Comparison of ENCODE assay signal across 10 cellular contexts in the genomic region with DNA sequence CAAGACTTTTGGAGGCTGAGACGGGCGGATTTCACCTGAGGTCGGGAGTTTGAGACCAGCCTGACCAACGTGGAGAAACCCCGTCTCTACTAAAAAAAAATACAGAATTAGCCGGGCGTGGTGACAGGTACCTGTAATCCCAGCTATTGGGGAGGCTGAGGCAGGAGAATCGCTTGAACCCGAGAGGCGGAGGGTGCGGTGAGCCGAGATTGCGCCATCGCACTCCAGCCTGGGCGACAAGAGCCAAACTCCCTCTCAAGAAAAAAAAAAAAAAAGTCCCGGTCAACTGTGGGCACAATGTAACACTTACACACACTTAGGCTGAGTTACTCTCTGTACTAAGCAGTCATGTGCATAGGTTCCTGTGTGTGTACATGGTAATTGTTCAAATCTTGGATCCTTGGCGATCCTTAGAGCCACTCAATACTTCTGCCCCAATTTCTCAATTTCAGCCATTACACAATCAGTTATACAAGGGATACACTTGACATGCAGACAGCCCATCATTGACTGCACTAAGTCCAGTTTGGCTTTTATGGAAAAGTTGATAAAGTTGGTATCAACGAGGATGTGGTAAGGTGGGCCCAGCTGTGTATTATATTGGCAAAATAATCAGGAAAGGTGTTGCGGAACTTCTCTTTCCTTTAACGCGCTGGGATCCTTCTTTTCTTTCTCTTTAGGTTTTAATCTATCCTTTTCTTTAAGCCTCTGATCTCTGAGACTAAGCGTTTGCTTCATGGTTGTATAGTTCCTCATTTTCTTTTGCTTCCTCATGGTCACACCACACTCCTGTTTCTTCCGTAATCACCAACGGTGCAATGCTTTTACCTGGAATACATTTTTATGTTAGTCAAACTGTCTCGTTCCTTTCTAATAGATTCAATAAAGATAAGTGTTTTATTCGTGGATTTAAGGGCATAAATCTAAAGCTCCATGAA. TPM values are rescaled to one million over a fixed set of nuclear protein-coding genes. Genes with fewer than 3 reads are reported as not detected.
A peak's percentile ranks its signal among the peaks of the same experiment; 100 is the strongest.
DNase-seq lines count a peak whose midpoint lies in the region; ATAC-seq and TF ChIP-seq lines count a peak whose summit lies in the region.
"Had no signal": no experiment of that assay in that cellular context is flagged by ENCODE, and none has a peak within 500 bp of the region (broad histone marks: within the 10 kb centered on the region; RNA-seq: fewer than 3 reads in every experiment).

No MANE protein-coding gene starts in this region.

- H3K9me3 ChIP-seq in lung (ENCODE audit: control insufficient read depth in 2 of 2, insufficient read depth in 1 of 2, low read length in 1 of 2) (no peaks in the 10 kb centered on the region), suprapubic skin (no peaks in the 10 kb centered on the region)

- peaks cover 47% of the 10 kb centered on the region for H3K79me2 ChIP-seq in ACC112 (ENCODE audit: control insufficient read depth, insufficient read depth, low read length, unreplicated experiment)

- H3K27me3 ChIP-seq in ACC112 (ENCODE audit: insufficient read depth, low read length) (no peaks in the 10 kb centered on the region), brain microvascular endothelial cell (replicated peaks) (no peaks in the 10 kb centered on the region), lung (ENCODE audit: control insufficient read depth, insufficient read depth) (no peaks in the 10 kb centered on the region), suprapubic skin (no peaks in the 10 kb centered on the region)

- H3K4me3 ChIP-seq in ACC112 (ENCODE audit: low read depth, low read length) (peak overlapping the region; percentile 38), NB4 (ENCODE audit: low read depth, low read length) (peak overlapping the region; percentile 52), brain microvascular endothelial cell (ENCODE audit: low read depth, low read length) (no peak overlapping the region), lung (no peak overlapping the region), suprapubic skin (no peak overlapping the region)

- TF ChIP-seq CTCF in NB4 (IDR thresholded peaks at IDR 0.05; ENCODE audit: low read depth, low read length) (no peak), brain microvascular endothelial cell (IDR thresholded peaks at IDR 0.05; ENCODE audit: low read depth, low read length, missing control alignments) (no peak), lung (IDR thresholded peaks at IDR 0.05; ENCODE audit: control extremely low read depth, extremely low read depth) (no peak), suprapubic skin (IDR thresholded peaks at IDR 0.05) (no peak)

- H3K36me3 ChIP-seq in ACC112 (ENCODE audit: insufficient read depth, low read length) = peaks cover 4% of the 10 kb centered on the region; the same call in 1 of the 2 replicates
- H3K36me3 ChIP-seq in brain microvascular endothelial cell (replicated peaks) = peaks cover 2% of the 10 kb centered on the region
- H3K36me3 ChIP-seq in lung (ENCODE audit: control insufficient read depth in 2 of 2, insufficient read depth in 2 of 2, low read length in 2 of 2) = no peaks in the 10 kb centered on the region
- peaks cover 6% of the 10 kb centered on the region for H3K36me3 ChIP-seq in suprapubic skin

- WGBS in lung, 2 donors = 41 to 59% methylated on average over 26 of the region's 26 CpGs
- WGBS in suprapubic skin = 84% methylated on average over 26 of the region's 26 CpGs

- in situ Hi-C loops in brain microvascular endothelial cell (cut with HindIII; ENCODE audit: low pct_ligation_motif_present, low sequenced_read_pairs) = no loop called here

- peak overlapping the region; percentile 96 for H3K27ac ChIP-seq in ACC112 (ENCODE audit: low read depth, low read length)
- peak overlapping the region; percentile 78 for H3K27ac ChIP-seq in brain microvascular endothelial cell
- H3K27ac ChIP-seq in lung (ENCODE audit: low read depth in 1 of 2, low read length in 1 of 2) = peak overlapping the region in 1 of 2 donors; percentile 73
- no peak overlapping the region for H3K27ac ChIP-seq in suprapubic skin

- TF ChIP-seq EP300 in suprapubic skin (IDR thresholded peaks at IDR 0.05) = no peak

- no peak overlapping the region for H2AFZ ChIP-seq in ACC112 (ENCODE audit: low read length, unreplicated experiment)

- H3K4me1 ChIP-seq in ACC112 (ENCODE audit: control insufficient read depth, insufficient read depth, low read length, unreplicated experiment) (peaks cover 78% of the 10 kb centered on the region), lung (ENCODE audit: control insufficient read depth in 2 of 2, insufficient read depth in 2 of 2, low read length in 2 of 2) (peaks cover 13 to 17% of the 10 kb centered on the region in 2 donors), suprapubic skin (peaks cover 21% of the 10 kb centered on the region)

- ATAC-seq in lung (ENCODE audit: insufficient read depth, low FRiP score) = peak; percentile 65
- ATAC-seq in GM21390 (IDR thresholded peaks at IDR 0.05; ENCODE audit: unreplicated experiment) = no peak

- DNase-seq in NB4 (ENCODE audit: low read depth) = peak; percentile 83
- DNase-seq in brain microvascular endothelial cell = no peak
- DNase-seq in lung (ENCODE audit: low spot score) = peak; percentile 55
- DNase-seq in GOT3 (lab: John Stamatoyannopoulos, UW) = no peak
- DNase-seq in suprapubic skin (ENCODE audit: low spot score in 2 of 2) = no peak
- no peak for DNase-seq in NCI-H2107 treated with DMSO at 0.1 percent for 48 hours (lab: John Stamatoyannopoulos, UW; ENCODE audit: unreplicated experiment)
- DNase-seq: effector CD4-positive, alpha-beta T cell; NCI-H2029 had no signal

- no peak for TF ChIP-seq POLR2A in NB4 (IDR thresholded peaks at IDR 0.05; ENCODE audit: extremely low read depth, insufficient read length)
- TF ChIP-seq POLR2A in suprapubic skin (IDR thresholded peaks at IDR 0.05) = no peak

RNA-seq across cellular contexts. Expression of a gene that starts 11.8 kb away (rescaled TPM):
- total RNA-seq in lung (10 to 100 TPM; 67.3 to 96.7 TPM), suprapubic skin (10 to 100 TPM; 21.6 to 62.7 (median 39.8) TPM)
- 10 to 100 TPM; 25.4 to 29.1 TPM for polyA plus RNA-seq in lung

RNA-seq across cellular contexts. Expression of a gene that starts 12.5 kb away (rescaled TPM):
- 100 to 1,000 TPM in 1 of 2 donors, 10 to 100 TPM in 1; 87.1 to 113 TPM for total RNA-seq in lung
- 10 to 100 TPM; 24.2 to 24.5 TPM for polyA plus RNA-seq in lung
- total RNA-seq in suprapubic skin = 10 to 100 TPM; 10.6 to 37.5 (median 16.6) TPM

Comparison
In these comparisons a context has a peak if more than half of its experiments do, and no peak if none do; other contexts are left out.
1. H3K4me3 ChIP-seq: peak in ACC112 (single experiment) and NB4 (single experiment); none in brain microvascular endothelial cell (single experiment), lung (single experiment) and suprapubic skin (single experiment).
2. DNase-seq: peak in NB4 (single experiment) and lung (single experiment); none in brain microvascular endothelial cell (single experiment), GOT3 (single experiment), suprapubic skin (0 of 2) and NCI-H2107 treated with DMSO at 0.1 percent for 48 hours (single experiment).